Comparison of ENCODE assay signal across 3 cellular contexts in the genomic region with DNA sequence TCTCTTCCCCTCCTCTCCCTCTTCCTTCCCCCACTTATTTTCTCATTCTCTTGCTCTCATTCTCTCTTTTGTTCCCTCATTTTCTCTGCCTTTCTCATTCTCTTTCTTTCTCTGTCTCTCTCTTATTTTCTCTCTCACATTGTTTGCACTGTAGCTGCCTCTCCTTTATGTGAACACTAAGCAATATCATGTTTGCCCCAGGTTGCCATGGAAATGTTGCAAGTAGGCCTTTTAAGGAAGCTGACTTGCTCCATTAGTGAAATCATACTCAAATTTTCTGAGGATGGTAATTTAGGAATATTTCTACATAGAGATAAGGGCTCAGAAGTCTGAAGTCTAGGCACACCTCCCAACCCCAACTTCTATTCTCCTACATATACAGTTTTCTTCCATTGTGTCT.
"Had no signal": no experiment of that assay in that cellular context is flagged by ENCODE, and none has a peak within 500 bp of the region (broad histone marks: within the 10 kb centered on the region; RNA-seq: fewer than 3 reads in every experiment).

No MANE protein-coding gene starts in this region.

- ATAC-seq: GM12878 had no signal

- DNase-seq: GDM1, GF-D8 had no signal

- H3K4me3 ChIP-seq: GM12878 had no signal
